ENCODE assay signal across 8 cellular contexts in the genomic region with DNA sequence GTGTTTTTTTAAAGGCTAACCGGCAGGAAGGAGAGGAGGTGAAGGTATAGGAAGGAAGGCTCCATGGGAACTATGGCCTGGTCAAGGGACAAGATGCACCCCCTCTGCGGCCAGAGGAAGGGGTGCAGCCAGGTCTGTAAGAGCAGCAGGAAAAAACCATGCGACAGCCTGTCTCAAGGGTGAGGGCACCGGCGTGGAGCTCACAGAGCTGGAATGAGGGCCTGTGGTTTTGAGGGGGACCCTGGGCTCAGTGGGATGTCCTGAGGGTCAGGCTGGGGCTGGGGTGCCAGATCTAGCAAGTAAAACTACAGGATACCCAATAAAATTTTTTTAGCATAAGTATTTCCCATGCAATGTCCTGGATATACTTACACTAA. TPM values are rescaled to one million over a fixed set of nuclear protein-coding genes. Genes with fewer than 3 reads are reported as not detected.
DNase-seq lines count a peak whose midpoint lies in the region; ATAC-seq and TF ChIP-seq lines count a peak whose summit lies in the region.

No MANE protein-coding gene starts in this region.

- H3K4me2 ChIP-seq in PC-9 = peak overlapping the region; percentile 88

- peak overlapping the region; percentile 94 for H3K4me3 ChIP-seq in CD8-positive, alpha-beta T cell (ENCODE audit: low read depth, low read length)
- peak overlapping the region; percentile 91 for H3K4me3 ChIP-seq in PC-9

- no peak for TF ChIP-seq CTCF in CD8-positive, alpha-beta T cell (IDR thresholded peaks at IDR 0.05)
- no peak for TF ChIP-seq CTCF in PC-9 (conservative IDR thresholded peaks at IDR 0.05)
- TF ChIP-seq CTCF in endothelial cell (IDR thresholded peaks at IDR 0.05; ENCODE audit: unreplicated experiment) = no peak
- TF ChIP-seq CTCF in osteocyte (IDR thresholded peaks at IDR 0.05) = no peak

- no peaks in the 10 kb centered on the region for H4K20me1 ChIP-seq in PC-9 (ENCODE audit: insufficient read depth)

- no peak for DNase-seq in CD8-positive, alpha-beta T cell
- DNase-seq in PC-9 = no peak
- no peak for DNase-seq in endothelial cell (ENCODE audit: low spot score)
- DNase-seq in osteocyte (ENCODE audit: extremely low spot score, unreplicated experiment) = no peak
- DNase-seq in NCI-H345 treated with DMSO at 0.1 percent for 48 hours (lab: John Stamatoyannopoulos, UW; ENCODE audit: unreplicated experiment) = no peak
- no peak for DNase-seq in 8988T

- POLR2A ChIA-PET in CD8-positive, alpha-beta T cell (lab: Charles Lee) = interaction anchor here (0.6 to 2.8 kb wide), 5 partner anchors 10 to 240 kb away, joined by 3 to 23 read pairs (median 5); a partner anchor contains a TSS
- POLR2A ChIA-PET in PC-9 (lab: Charles Lee; ENCODE audit: unreplicated experiment) = no interaction called here

- no peaks in the 10 kb centered on the region for H3K9me3 Mint-ChIP-seq in CD8-positive, alpha-beta T cell
- H3K9me3 Mint-ChIP-seq in endothelial cell (ENCODE audit: unreplicated experiment) (no peaks in the 10 kb centered on the region), osteocyte (ENCODE audit: unreplicated experiment) (no peaks in the 10 kb centered on the region)

- CTCF ChIA-PET in CD8-positive, alpha-beta T cell (lab: Charles Lee) = interaction anchor here (1.0 to 1.2 kb wide), 3 partner anchors 10 to 280 kb away, joined by 3 to 5 read pairs (median 4); a partner anchor contains a TSS
- CTCF ChIA-PET in PC-9 (lab: Charles Lee) = interaction anchor here (0.6 to 0.7 kb wide), 2 partner anchors 46 to 108 kb away, joined by 3 to 4 read pairs; a partner anchor contains a TSS

- peak overlapping the region; percentile 79 for H3K4me3 Mint-ChIP-seq in CD8-positive, alpha-beta T cell
- H3K4me3 Mint-ChIP-seq in endothelial cell (ENCODE audit: unreplicated experiment) (peak overlapping the region; percentile 84), osteocyte (ENCODE audit: unreplicated experiment) (peak overlapping the region; percentile 67)

- peak overlapping the region; percentile 74 for H3K27ac Mint-ChIP-seq in CD8-positive, alpha-beta T cell
- H3K27ac Mint-ChIP-seq in endothelial cell (ENCODE audit: unreplicated experiment) (peak overlapping the region; percentile 10), osteocyte (ENCODE audit: unreplicated experiment) (peak overlapping the region; percentile 31)

- peaks cover 16% of the 10 kb centered on the region for H3K36me3 ChIP-seq in CD8-positive, alpha-beta T cell (ENCODE audit: insufficient read depth, low read length)
- H3K36me3 ChIP-seq in PC-9 (ENCODE audit: low read depth) = 0 out of 2 replicates have a peak, but pooled peaks cover 6% of the 10 kb centered on the region

- peaks cover 24% of the 10 kb centered on the region for H3K36me3 Mint-ChIP-seq in CD8-positive, alpha-beta T cell
- H3K36me3 Mint-ChIP-seq in endothelial cell (ENCODE audit: low read depth, unreplicated experiment) (peaks cover 13% of the 10 kb centered on the region), osteocyte (ENCODE audit: unreplicated experiment) (peaks cover 6% of the 10 kb centered on the region)

- H2AFZ ChIP-seq in PC-9 = peak overlapping the region; percentile 91

- H3K27me3 Mint-ChIP-seq in CD8-positive, alpha-beta T cell (ENCODE audit: low read depth) = peaks cover 3% of the 10 kb centered on the region
- peaks cover 15% of the 10 kb centered on the region for H3K27me3 Mint-ChIP-seq in endothelial cell (ENCODE audit: unreplicated experiment)
- H3K27me3 Mint-ChIP-seq in osteocyte (ENCODE audit: unreplicated experiment) = peaks cover 6% of the 10 kb centered on the region

- intact Hi-C loops in CD8-positive, alpha-beta T cell (cut with DNase I, micrococcal nuclease) = loop anchor here (1.0 to 5.0 kb wide), 11 partner anchors 10 to 432 kb away; a partner anchor contains a TSS
- intact Hi-C loops in PC-9 (cut with micrococcal nuclease; ENCODE audit: unreplicated experiment) = no loop called here

- peaks cover 22% of the 10 kb centered on the region for H3K79me2 ChIP-seq in PC-9 (ENCODE audit: low read depth)

- no peak for ATAC-seq in CD8-positive, alpha-beta T cell
- ATAC-seq in GM18511 (IDR thresholded peaks at IDR 0.05; ENCODE audit: unreplicated experiment) (no peak), HG03457 (IDR thresholded peaks at IDR 0.05; ENCODE audit: unreplicated experiment) (no peak)

- peaks cover under 1% of the 10 kb centered on the region; the same call in 1 of the 2 replicates for H3F3A ChIP-seq in PC-9 (ENCODE audit: insufficient read depth, low read depth)

- peaks cover 19% of the 10 kb centered on the region for H3K4me1 Mint-ChIP-seq in CD8-positive, alpha-beta T cell (ENCODE audit: low read depth)
- H3K4me1 Mint-ChIP-seq in endothelial cell (ENCODE audit: unreplicated experiment) (peaks cover 10% of the 10 kb centered on the region), osteocyte (ENCODE audit: unreplicated experiment) (peaks cover 21% of the 10 kb centered on the region)

- peaks cover 15% of the 10 kb centered on the region for H3K4me1 ChIP-seq in CD8-positive, alpha-beta T cell (ENCODE audit: insufficient read depth, low read length)
- peaks cover 15% of the 10 kb centered on the region for H3K4me1 ChIP-seq in PC-9 (replicated peaks; ENCODE audit: insufficient read depth)

- no peaks in the 10 kb centered on the region for H3K9me3 ChIP-seq in CD8-positive, alpha-beta T cell (ENCODE audit: low read length)
- H3K9me3 ChIP-seq in PC-9 (ENCODE audit: insufficient read depth, low read depth) = no peaks in the 10 kb centered on the region

- H3K27me3 ChIP-seq in CD8-positive, alpha-beta T cell (ENCODE audit: insufficient read depth, low read length) = no peaks in the 10 kb centered on the region
- no peaks in the 10 kb centered on the region for H3K27me3 ChIP-seq in PC-9 (ENCODE audit: insufficient read depth, low read depth)

- TSS peak; percentile 69 for BruUV-seq in PC-9 (replicated peaks; lab: Mats Ljungman, UMichigan)

- peak overlapping the region; percentile 83 for H3K27ac ChIP-seq in CD8-positive, alpha-beta T cell (ENCODE audit: low read depth, low read length)
- H3K27ac ChIP-seq in PC-9 = peak overlapping the region; percentile 67

- no peaks in the 10 kb centered on the region for H3K9me2 ChIP-seq in PC-9 (ENCODE audit: insufficient read depth)

RNA-seq across cellular contexts. Expression of a gene that starts 0.5 kb away (rescaled TPM):
- 10 to 100 TPM; 29.9 to 30.8 TPM for total RNA-seq in CD8-positive, alpha-beta T cell
- total RNA-seq in PC-9 (2021) (66.3 and 74.2 TPM in 2 replicates), endothelial cell (ENCODE audit: unreplicated experiment) (35.4 TPM), osteocyte (57.6 and 60.2 TPM in 2 replicates)

RNA-seq across cellular contexts. Expression of a gene that starts 5.9 kb away (rescaled TPM):
- 1 to 10 TPM; 2.1 to 6.1 TPM for total RNA-seq in CD8-positive, alpha-beta T cell
- total RNA-seq in PC-9 (2021) (17.1 and 24.6 TPM in 2 replicates), endothelial cell (ENCODE audit: unreplicated experiment) (21.1 TPM), osteocyte (6.6 and 10.1 TPM in 2 replicates)

RNA-seq across cellular contexts. Expression of a gene that starts 8.3 kb away (rescaled TPM):
- under 1 TPM; 0.06 to 0.08 TPM for total RNA-seq in CD8-positive, alpha-beta T cell
- total RNA-seq in PC-9 (2021) = 2.1 and 3.3 TPM in 2 replicates
- total RNA-seq in endothelial cell (ENCODE audit: unreplicated experiment) = 2.4 TPM
- 2.4 and 3.7 TPM in 2 replicates for total RNA-seq in osteocyte

RNA-seq across cellular contexts. Expression of a gene that starts 9.9 kb away (rescaled TPM):
- 1 to 10 TPM; 7.7 TPM for total RNA-seq in CD8-positive, alpha-beta T cell
- total RNA-seq in PC-9 (2021) (20.2 and 23.4 TPM in 2 replicates), endothelial cell (ENCODE audit: unreplicated experiment) (31.5 TPM), osteocyte (14.1 and 15.0 TPM in 2 replicates)

RNA-seq across cellular contexts. Expression of a gene that starts 18.7 kb away (rescaled TPM):
- 10 to 100 TPM; 36.3 to 37.5 TPM for total RNA-seq in CD8-positive, alpha-beta T cell
- total RNA-seq in PC-9 (2021) (38.8 and 41.1 TPM in 2 replicates), endothelial cell (ENCODE audit: unreplicated experiment) (35.9 TPM), osteocyte (24.3 and 26.9 TPM in 2 replicates)

Comparison
In these comparisons a context has a peak if more than half of its experiments do, and no peak if none do; other contexts are left out.
1. H3K27ac Mint-ChIP-seq: peak in every context shown above with its lines; median percentile 74 in CD8-positive, alpha-beta T cell; 31 in osteocyte; 10 in endothelial cell.